ENCODE assay signal across 12 cellular contexts in the genomic region with DNA sequence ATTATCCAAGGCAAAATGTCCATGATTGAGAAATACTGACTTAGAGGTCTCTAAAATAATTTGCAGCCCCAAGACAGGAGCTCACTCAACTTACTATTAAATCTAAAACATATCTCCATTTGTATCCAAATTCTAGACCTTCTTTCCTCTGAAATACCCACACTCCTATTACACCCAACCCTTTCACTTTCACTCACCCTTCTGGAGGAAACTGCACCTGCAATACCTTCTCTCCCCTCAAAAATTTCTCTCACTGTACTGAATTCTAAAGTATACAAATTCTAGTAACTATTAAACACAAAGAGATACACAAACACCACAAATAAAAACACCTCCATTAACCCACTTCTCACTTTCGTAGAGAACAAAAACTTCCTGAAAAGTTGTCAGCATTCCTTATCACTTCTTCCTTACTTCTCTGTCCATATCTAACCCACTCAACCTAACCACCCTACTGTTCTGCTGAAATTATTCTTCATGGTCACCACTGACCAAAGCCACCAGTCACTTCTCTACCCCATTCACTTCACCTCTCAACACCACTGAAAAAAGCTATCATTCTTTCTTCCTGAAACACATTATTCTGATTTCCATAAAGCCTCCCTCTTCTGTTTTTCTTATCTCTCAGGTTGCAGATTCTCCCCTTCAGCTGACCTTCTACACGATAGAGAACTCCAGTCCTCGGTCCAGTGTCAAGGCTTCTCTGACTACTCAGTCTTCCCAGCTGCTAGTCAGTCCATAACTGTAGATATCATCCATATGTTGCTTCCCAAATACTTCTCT. TPM values are rescaled to one million over a fixed set of nuclear protein-coding genes. Genes with fewer than 3 reads are reported as not detected.
DNase-seq lines count a peak whose midpoint lies in the region; ATAC-seq and TF ChIP-seq lines count a peak whose summit lies in the region.
"Had no signal": no experiment of that assay in that cellular context is flagged by ENCODE, and none has a peak within 500 bp of the region (broad histone marks: within the 10 kb centered on the region; RNA-seq: fewer than 3 reads in every experiment).

No MANE protein-coding gene starts in this region.

- TF ChIP-seq CTCF in left lung (IDR thresholded peaks at IDR 0.05), result no peak

- H3K27me3 Mint-ChIP-seq in activated CD4-positive, alpha-beta memory T cell treated with anti-CD3 and anti-CD28 coated beads for 36 hours, result no peaks in the 10 kb centered on the region
- H3K27me3 Mint-ChIP-seq in activated CD4-positive, alpha-beta memory T cell treated with anti-CD3 and anti-CD28 coated beads, Interleukin-2, amount 10 ng/mL, durations not matched to agents 7 days and 5 days, result no peaks in the 10 kb centered on the region
- H3K27me3 Mint-ChIP-seq in IgD-negative memory B cell, result no peaks in the 10 kb centered on the region
- no peaks in the 10 kb centered on the region for H3K27me3 Mint-ChIP-seq in stimulated activated naive B cell treated with anti-CD40 and anti-IgM and Interleukin-4, amounts not matched to agents 10 μg/mL and 1 μg/mL and 100 μg/mL, for 72 hours

- POLR2A ChIA-PET in activated CD4-positive, alpha-beta memory T cell treated with anti-CD3 and anti-CD28 coated beads for 36 hours (lab: Charles Lee), result interaction anchor here (0.6 kb wide), 1 partner anchor 210 kb away, joined by 3 read pairs; no protein-coding TSS in a partner anchor
- POLR2A ChIA-PET in activated CD4-positive, alpha-beta memory T cell treated with anti-CD3 and anti-CD28 coated beads, Interleukin-2, amount 10 ng/mL, durations not matched to agents 7 days and 5 days (lab: Charles Lee), result interaction anchor here (0.6 kb wide), 1 partner anchor 30 kb away, joined by 4 read pairs; no protein-coding TSS in a partner anchor

- no peak for DNase-seq in activated CD4-positive, alpha-beta memory T cell treated with anti-CD3 and anti-CD28 coated beads for 36 hours
- no peak for DNase-seq in activated CD4-positive, alpha-beta memory T cell treated with anti-CD3 and anti-CD28 coated beads, Interleukin-2, amount 10 ng/mL, durations not matched to agents 7 days and 5 days
- DNase-seq in stimulated activated naive B cell treated with anti-CD40 and anti-IgM and Interleukin-4, amounts not matched to agents 10 μg/mL and 1 μg/mL and 100 μg/mL, for 72 hours, result no peak
- DNase-seq in left lung (no peak), COR-L47 (lab: John Stamatoyannopoulos, UW) (no peak), LoVo (ENCODE audit: low spot score) (no peak)
- DNase-seq: 8988T, NCI-H526 treated with DMSO at 0.1 percent for 48 hours, substantia nigra had no signal

- H3K4me1 Mint-ChIP-seq in activated CD4-positive, alpha-beta memory T cell treated with anti-CD3 and anti-CD28 coated beads for 36 hours (ENCODE audit: low read depth), result peaks cover 48% of the 10 kb centered on the region
- H3K4me1 Mint-ChIP-seq in activated CD4-positive, alpha-beta memory T cell treated with anti-CD3 and anti-CD28 coated beads, Interleukin-2, amount 10 ng/mL, durations not matched to agents 7 days and 5 days, result peaks cover 17% of the 10 kb centered on the region
- peaks cover 41 to 54% (median 45%) of the 10 kb centered on the region in 3 donors for H3K4me1 Mint-ChIP-seq in IgD-negative memory B cell
- peaks cover 28 to 57% of the 10 kb centered on the region in 2 donors for H3K4me1 Mint-ChIP-seq in stimulated activated naive B cell treated with anti-CD40 and anti-IgM and Interleukin-4, amounts not matched to agents 10 μg/mL and 1 μg/mL and 100 μg/mL, for 72 hours

- H3K27me3 ChIP-seq in left lung, result no peaks in the 10 kb centered on the region
- H3K27me3 ChIP-seq: ascending aorta had no signal

- CTCF ChIA-PET in activated CD4-positive, alpha-beta memory T cell treated with anti-CD3 and anti-CD28 coated beads for 36 hours (lab: Charles Lee), result interaction anchor here (1.0 kb wide), 1 partner anchor 12 kb away, joined by 6 read pairs; no protein-coding TSS in a partner anchor
- CTCF ChIA-PET in activated CD4-positive, alpha-beta memory T cell treated with anti-CD3 and anti-CD28 coated beads, Interleukin-2, amount 10 ng/mL, durations not matched to agents 7 days and 5 days (lab: Charles Lee), result interaction anchor here (1.4 to 2.4 kb wide), 2 partner anchors 12 kb away, joined by 7 to 12 read pairs; a partner anchor contains a TSS

- no peak overlapping the region for H3K4me3 Mint-ChIP-seq in activated CD4-positive, alpha-beta memory T cell treated with anti-CD3 and anti-CD28 coated beads for 36 hours
- no peak overlapping the region for H3K4me3 Mint-ChIP-seq in activated CD4-positive, alpha-beta memory T cell treated with anti-CD3 and anti-CD28 coated beads, Interleukin-2, amount 10 ng/mL, durations not matched to agents 7 days and 5 days
- H3K4me3 Mint-ChIP-seq in IgD-negative memory B cell, result peak overlapping the region in 3 of 4 donors; percentile 22 to 72 (median 44)
- H3K4me3 Mint-ChIP-seq in stimulated activated naive B cell treated with anti-CD40 and anti-IgM and Interleukin-4, amounts not matched to agents 10 μg/mL and 1 μg/mL and 100 μg/mL, for 72 hours, result peak overlapping the region; percentile 13 to 26

- H3K4me3 ChIP-seq in left lung, result no peak overlapping the region
- H3K4me3 ChIP-seq: ascending aorta had no signal

- H3K9me3 Mint-ChIP-seq in activated CD4-positive, alpha-beta memory T cell treated with anti-CD3 and anti-CD28 coated beads for 36 hours, result no peaks in the 10 kb centered on the region
- no peaks in the 10 kb centered on the region for H3K9me3 Mint-ChIP-seq in activated CD4-positive, alpha-beta memory T cell treated with anti-CD3 and anti-CD28 coated beads, Interleukin-2, amount 10 ng/mL, durations not matched to agents 7 days and 5 days
- no peaks in the 10 kb centered on the region for H3K9me3 Mint-ChIP-seq in IgD-negative memory B cell
- no peaks in the 10 kb centered on the region for H3K9me3 Mint-ChIP-seq in stimulated activated naive B cell treated with anti-CD40 and anti-IgM and Interleukin-4, amounts not matched to agents 10 μg/mL and 1 μg/mL and 100 μg/mL, for 72 hours

- no peaks in the 10 kb centered on the region for H3K9me3 ChIP-seq in left lung
- H3K9me3 ChIP-seq: ascending aorta had no signal

- intact Hi-C loops in activated CD4-positive, alpha-beta memory T cell treated with anti-CD3 and anti-CD28 coated beads for 36 hours (cut with micrococcal nuclease), result no loop called here
- intact Hi-C loops in left lung (cut with DNase I), result no loop called here

- H3K27ac ChIP-seq in left lung, result no peak overlapping the region
- H3K27ac ChIP-seq: ascending aorta had no signal

- H3K4me1 ChIP-seq in left lung, result no peaks in the 10 kb centered on the region
- H3K4me1 ChIP-seq: ascending aorta had no signal

- H3K36me3 ChIP-seq in left lung, result peaks cover 0 to 21% of the 10 kb centered on the region in 2 donors

- peaks cover 30% of the 10 kb centered on the region for H3K36me3 Mint-ChIP-seq in activated CD4-positive, alpha-beta memory T cell treated with anti-CD3 and anti-CD28 coated beads for 36 hours
- peaks cover 47% of the 10 kb centered on the region for H3K36me3 Mint-ChIP-seq in activated CD4-positive, alpha-beta memory T cell treated with anti-CD3 and anti-CD28 coated beads, Interleukin-2, amount 10 ng/mL, durations not matched to agents 7 days and 5 days (ENCODE audit: low read depth)
- peaks cover 2% of the 10 kb centered on the region for H3K36me3 Mint-ChIP-seq in IgD-negative memory B cell
- peaks cover 41 to 44% of the 10 kb centered on the region in 2 donors for H3K36me3 Mint-ChIP-seq in stimulated activated naive B cell treated with anti-CD40 and anti-IgM and Interleukin-4, amounts not matched to agents 10 μg/mL and 1 μg/mL and 100 μg/mL, for 72 hours

- peak overlapping the region; percentile 0 for H3K27ac Mint-ChIP-seq in activated CD4-positive, alpha-beta memory T cell treated with anti-CD3 and anti-CD28 coated beads for 36 hours
- no peak overlapping the region for H3K27ac Mint-ChIP-seq in activated CD4-positive, alpha-beta memory T cell treated with anti-CD3 and anti-CD28 coated beads, Interleukin-2, amount 10 ng/mL, durations not matched to agents 7 days and 5 days
- peak overlapping the region; percentile 3 to 88 (median 68) for H3K27ac Mint-ChIP-seq in IgD-negative memory B cell
- peak overlapping the region; percentile 11 for H3K27ac Mint-ChIP-seq in stimulated activated naive B cell treated with anti-CD40 and anti-IgM and Interleukin-4, amounts not matched to agents 10 μg/mL and 1 μg/mL and 100 μg/mL, for 72 hours

- ATAC-seq in HG02759 (IDR thresholded peaks at IDR 0.05; ENCODE audit: unreplicated experiment), result peak; percentile 75
- peak; percentile 73 to 76 for ATAC-seq in stimulated activated naive B cell treated with anti-CD40 and anti-IgM and Interleukin-4, amounts not matched to agents 10 μg/mL and 1 μg/mL and 100 μg/mL, for 72 hours (replicated peaks)
- ATAC-seq in left lung, result no peak

RNA-seq across cellular contexts. Expression of a gene that starts 12.0 kb away (rescaled TPM):
- 10 to 100 TPM; 17.4 to 18.2 TPM for total RNA-seq in activated CD4-positive, alpha-beta memory T cell treated with anti-CD3 and anti-CD28 coated beads for 36 hours
- total RNA-seq in activated CD4-positive, alpha-beta memory T cell treated with anti-CD3 and anti-CD28 coated beads, Interleukin-2, amount 10 ng/mL, durations not matched to agents 7 days and 5 days, result 10 to 100 TPM; 30.0 to 30.7 TPM
- 78.1 TPM for polyA plus RNA-seq in IgD-negative memory B cell
- total RNA-seq in left lung, result 10 to 100 TPM; 50.1 to 58.2 TPM

Comparison
In these comparisons a context has a peak if more than half of its experiments do, and no peak if none do; other contexts are left out.
1. H3K4me3 Mint-ChIP-seq: peak in IgD-negative memory B cell (3 of 4) and stimulated activated naive B cell treated with anti-CD40 and anti-IgM and Interleukin-4, amounts not matched to agents 10 μg/mL and 1 μg/mL and 100 μg/mL, for 72 hours (2 of 2); none in activated CD4-positive, alpha-beta memory T cell treated with anti-CD3 and anti-CD28 coated beads for 36 hours (single experiment) and activated CD4-positive, alpha-beta memory T cell treated with anti-CD3 and anti-CD28 coated beads, Interleukin-2, amount 10 ng/mL, durations not matched to agents 7 days and 5 days (single experiment).